19 cellular contexts compared by ENCODE assay signal in the genomic region with DNA sequence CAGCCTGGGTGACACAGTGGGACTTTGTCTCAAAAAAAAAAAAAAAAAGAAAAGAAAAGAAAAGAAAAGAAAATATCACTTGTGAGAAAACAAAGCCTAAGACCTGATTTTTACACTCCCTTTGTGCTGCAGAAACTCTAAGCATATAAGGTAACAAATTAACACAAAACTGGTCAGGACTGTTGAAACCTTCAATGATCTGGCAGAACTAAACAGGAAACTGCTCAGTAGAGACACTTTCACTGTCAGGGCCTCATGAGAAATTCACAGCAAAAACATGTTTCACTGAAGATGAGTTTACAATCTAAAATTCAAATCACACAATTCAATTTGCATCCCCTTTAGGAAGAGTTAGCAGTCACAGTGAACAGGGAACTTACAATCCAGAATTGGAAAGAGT.
DNase-seq lines count a peak whose midpoint lies in the region; ATAC-seq and TF ChIP-seq lines count a peak whose summit lies in the region.
"Had no signal": no experiment of that assay in that cellular context is flagged by ENCODE, and none has a peak within 500 bp of the region (broad histone marks: within the 10 kb centered on the region; RNA-seq: fewer than 3 reads in every experiment).

No MANE protein-coding gene starts in this region.

- BruUV-seq in OCI-LY7 (replicated peaks; lab: Mats Ljungman, UMichigan) = no TSS peak

- no peaks in the 10 kb centered on the region for H4K20me1 ChIP-seq in OCI-LY7 (ENCODE audit: insufficient read depth, low read length)
- H4K20me1 ChIP-seq: BLaER1 treated with 17β-estradiol and CSF1 and Interleukin-3, amounts not matched to agents 10 nM and 100 nM had no signal

- ATAC-seq in HG03064 (IDR thresholded peaks at IDR 0.05; ENCODE audit: low read depth, unreplicated experiment) (peak; percentile 78), HG03196 (IDR thresholded peaks at IDR 0.05; ENCODE audit: unreplicated experiment) (no peak), left cardiac atrium (no peak)
- ATAC-seq: GM23338, HCT116 had no signal

- no peak overlapping the region for H3K4me3 ChIP-seq in OCI-LY7 (ENCODE audit: low read depth, low read length, poor library complexity, severe bottlenecking)
- H3K4me3 ChIP-seq: BLaER1 treated with 17β-estradiol and CSF1 and Interleukin-3, amounts not matched to agents 10 nM and 100 nM; GM23338 had no signal

- no peak overlapping the region for H3K27ac ChIP-seq in OCI-LY7 (ENCODE audit: low read depth, low read length, poor library complexity, severe bottlenecking)
- H3K27ac ChIP-seq: 22Rv1; BLaER1 treated with 17β-estradiol and CSF1 and Interleukin-3, amounts not matched to agents 10 nM and 100 nM had no signal

- POLR2A ChIA-PET in OCI-LY7 (lab: Charles Lee) = interaction anchor here (0.6 to 1.2 kb wide), 2 partner anchors 8 to 176 kb away, joined by 3 to 4 read pairs; no protein-coding TSS in a partner anchor

- H3K4me2 ChIP-seq in OCI-LY7 (ENCODE audit: low read length) = no peak overlapping the region
- H3K4me2 ChIP-seq: BLaER1 treated with 17β-estradiol and CSF1 and Interleukin-3, amounts not matched to agents 10 nM and 100 nM; GM23338 had no signal

- no peaks in the 10 kb centered on the region for H3K36me3 ChIP-seq in OCI-LY7 (ENCODE audit: insufficient read depth, low read length)
- H3K36me3 ChIP-seq: BE2C; BLaER1 treated with 17β-estradiol and CSF1 and Interleukin-3, amounts not matched to agents 10 nM and 100 nM had no signal

- CTCF ChIA-PET in OCI-LY7 (lab: Charles Lee; ENCODE audit: unreplicated experiment) = no interaction called here

- H3K9me2 ChIP-seq in OCI-LY7 (ENCODE audit: insufficient read depth, low read length) = no peaks in the 10 kb centered on the region

- no peaks in the 10 kb centered on the region for H3K79me2 ChIP-seq in OCI-LY7 (ENCODE audit: insufficient read depth, low read depth, low read length)

- intact Hi-C loops in OCI-LY7 (cut with micrococcal nuclease; ENCODE audit: unreplicated experiment) (no loop called here), left cardiac atrium (cut with DNase I) (no loop called here)

- DNase-seq in AG08396 (ENCODE audit: low spot score) = peak; percentile 1
- no peak for DNase-seq in OCI-LY7 (ENCODE audit: low spot score)
- DNase-seq in left cardiac atrium = no peak
- DNase-seq in activated CD4-positive, alpha-beta T cell treated with anti-CD3 and anti-CD28 coated beads, Interleukin-2, amount 50 U/mL, for 48 hours = no peak
- DNase-seq: AML-193; BE2C; CD4-positive, alpha-beta T cell; CD8-positive, alpha-beta memory T cell; DMS 273 treated with DMSO at 0.1 percent for 48 hours; DMS79; EL; GDM1; H9 had no signal

- no peak for TF ChIP-seq CTCF in OCI-LY7 (conservative IDR thresholded peaks at IDR 0.05; ENCODE audit: low read length)

- peaks cover 5% of the 10 kb centered on the region for H3K4me1 ChIP-seq in OCI-LY7 (ENCODE audit: insufficient read depth, low read length, poor library complexity, severe bottlenecking)
- H3K4me1 ChIP-seq: BE2C had no signal

- H3K9me3 ChIP-seq in OCI-LY7 (ENCODE audit: low read length) = 0 out of 2 replicates have a peak, but pooled peaks cover 4% of the 10 kb centered on the region
- H3K9me3 ChIP-seq: BE2C had no signal

- H2AFZ ChIP-seq in OCI-LY7 (ENCODE audit: low read length) = 0 out of 2 replicates have a peak overlapping the region, but pooled peaks have one; percentile 45
- H2AFZ ChIP-seq: GM23338 had no signal
